In genomic region chr10:131997366-131998049, GRCh38 we compare ENCODE assay signal across 9 cellular contexts. TPM values are rescaled to one million over a fixed set of nuclear protein-coding genes. Genes with fewer than 3 reads are reported as not detected.
DNase-seq lines count a peak whose midpoint lies in the region; ATAC-seq and TF ChIP-seq lines count a peak whose summit lies in the region.
"Had no signal": no experiment of that assay in that cellular context is flagged by ENCODE, and none has a peak within 500 bp of the region (broad histone marks: within the 10 kb centered on the region; RNA-seq: fewer than 3 reads in every experiment).

No MANE protein-coding gene starts in this region.

- no peak for ATAC-seq in GM18907 (IDR thresholded peaks at IDR 0.05; ENCODE audit: unreplicated experiment)
- no peak for ATAC-seq in GM21717 (IDR thresholded peaks at IDR 0.05; ENCODE audit: unreplicated experiment)

- no peaks in the 10 kb centered on the region for H4K20me1 ChIP-seq in fibroblast of lung (ENCODE audit: control insufficient read depth, extremely low read depth, insufficient read depth, low read length)
- H4K20me1 ChIP-seq in osteoblast (ENCODE audit: insufficient read depth, low read length): no peaks in the 10 kb centered on the region

- H3K36me3 ChIP-seq in fibroblast of lung (ENCODE audit: control insufficient read depth, insufficient read depth, low read length) (no peaks in the 10 kb centered on the region), osteoblast (ENCODE audit: insufficient read depth, low read length) (no peaks in the 10 kb centered on the region)

- H3K9me3 Mint-ChIP-seq in activated T-helper 1 cell treated with anti-CD3 and anti-CD28 coated beads, Interleukin-12 subunit alpha, Interleukin-12 subunit beta, Interleukin-2, Interleukin-4 antibody, amounts not matched to agents 30 ng/mL and 10 ng/mL and 1 ng/mL, durations not matched to agents 14 hours and 24 hours and 36 hours: no peaks in the 10 kb centered on the region

- H3K27me3 ChIP-seq in fibroblast of lung (ENCODE audit: control insufficient read depth, insufficient read depth, low read length) (no peaks in the 10 kb centered on the region), osteoblast (ENCODE audit: insufficient read depth, low read length) (no peaks in the 10 kb centered on the region)

- H3K27ac ChIP-seq in fibroblast of lung (ENCODE audit: insufficient read depth, low read length): no peak overlapping the region
- no peak overlapping the region for H3K27ac ChIP-seq in osteoblast (ENCODE audit: low read depth, low read length)

- H3K4me1 Mint-ChIP-seq in activated T-helper 1 cell treated with anti-CD3 and anti-CD28 coated beads, Interleukin-12 subunit alpha, Interleukin-12 subunit beta, Interleukin-2, Interleukin-4 antibody, amounts not matched to agents 30 ng/mL and 10 ng/mL and 1 ng/mL, durations not matched to agents 14 hours and 24 hours and 36 hours (ENCODE audit: low read depth): no peaks in the 10 kb centered on the region

- DNase-seq in COLO668 (lab: John Stamatoyannopoulos, UW; ENCODE audit: unreplicated experiment) (peak; percentile 35), NCI-H748 treated with DMSO at 0.1 percent for 48 hours (lab: John Stamatoyannopoulos, UW) (peak; percentile 21), fibroblast of lung (ENCODE audit: low read depth in 2 of 2) (peak; percentile 44 to 91), osteoblast (ENCODE audit: insufficient read length, low spot score, missing footprints) (peak; percentile 86), NCI-H226 (no peak)
- DNase-seq in activated T-helper 1 cell treated with anti-CD3 and anti-CD28 coated beads, Interleukin-12 subunit alpha, Interleukin-12 subunit beta, Interleukin-2, Interleukin-4 antibody, amounts not matched to agents 30 ng/mL and 10 ng/mL and 1 ng/mL, durations not matched to agents 14 hours and 24 hours and 36 hours (ENCODE audit: low spot score): no peak
- DNase-seq: NCI-H187 had no signal

- H3K4me3 ChIP-seq in fibroblast of lung (replicated peaks in 1 of 4; ENCODE audit: control extremely low read depth in 1 of 4, insufficient read depth in 1 of 4, low read depth in 3 of 4, low read length in 4 of 4) (peak overlapping the region in 2 of 4 experiments; percentile 16 to 26), osteoblast (ENCODE audit: insufficient read depth, low read length) (peak overlapping the region; percentile 49)

- H3K36me3 Mint-ChIP-seq in activated T-helper 1 cell treated with anti-CD3 and anti-CD28 coated beads, Interleukin-12 subunit alpha, Interleukin-12 subunit beta, Interleukin-2, Interleukin-4 antibody, amounts not matched to agents 30 ng/mL and 10 ng/mL and 1 ng/mL, durations not matched to agents 14 hours and 24 hours and 36 hours (ENCODE audit: low read depth): no peaks in the 10 kb centered on the region

- no peak overlapping the region for H3K4me3 Mint-ChIP-seq in activated T-helper 1 cell treated with anti-CD3 and anti-CD28 coated beads, Interleukin-12 subunit alpha, Interleukin-12 subunit beta, Interleukin-2, Interleukin-4 antibody, amounts not matched to agents 30 ng/mL and 10 ng/mL and 1 ng/mL, durations not matched to agents 14 hours and 24 hours and 36 hours

- peaks cover 13% of the 10 kb centered on the region for H3K27me3 Mint-ChIP-seq in activated T-helper 1 cell treated with anti-CD3 and anti-CD28 coated beads, Interleukin-12 subunit alpha, Interleukin-12 subunit beta, Interleukin-2, Interleukin-4 antibody, amounts not matched to agents 30 ng/mL and 10 ng/mL and 1 ng/mL, durations not matched to agents 14 hours and 24 hours and 36 hours (ENCODE audit: insufficient read depth)

- H2AFZ ChIP-seq in fibroblast of lung (ENCODE audit: low read length) (peak overlapping the region; percentile 81), osteoblast (ENCODE audit: low read length) (peak overlapping the region; percentile 88)

- intact Hi-C loops in activated T-helper 1 cell treated with anti-CD3 and anti-CD28 coated beads, Interleukin-12 subunit alpha, Interleukin-12 subunit beta, Interleukin-2, Interleukin-4 antibody, amounts not matched to agents 30 ng/mL and 10 ng/mL and 1 ng/mL, durations not matched to agents 14 hours and 24 hours and 36 hours (cut with micrococcal nuclease): no loop called here

- H3K9ac ChIP-seq in fibroblast of lung (ENCODE audit: insufficient read depth, low read length): no peak overlapping the region

- H3K9me3 ChIP-seq in fibroblast of lung (ENCODE audit: control insufficient read depth, insufficient read depth, low read depth, low read length) (no peaks in the 10 kb centered on the region), osteoblast (ENCODE audit: low read depth, low read length) (no peaks in the 10 kb centered on the region)

- TF ChIP-seq CTCF in fibroblast of lung (conservative IDR thresholded peaks at IDR 0.05 in 1 of 2, IDR thresholded peaks at IDR 0.05 in 1 of 2; ENCODE audit: low read depth in 1 of 2, low read length in 2 of 2) (no peak), osteoblast (IDR thresholded peaks at IDR 0.05; ENCODE audit: extremely low read depth, low read depth, low read length) (no peak)

- H3K4me2 ChIP-seq in fibroblast of lung (ENCODE audit: extremely low read depth, insufficient read depth, low read length) (peak overlapping the region; percentile 75), osteoblast (ENCODE audit: insufficient read depth, low read length) (peak overlapping the region; percentile 58)

- no peaks in the 10 kb centered on the region for H3K79me2 ChIP-seq in fibroblast of lung (ENCODE audit: control insufficient read depth, insufficient read depth, low read length)
- no peaks in the 10 kb centered on the region for H3K79me2 ChIP-seq in osteoblast (ENCODE audit: insufficient read depth, low read length)

- H3K4me1 ChIP-seq in fibroblast of lung (ENCODE audit: control insufficient read depth, extremely low read depth, insufficient read depth, low read length) (peaks cover 4% of the 10 kb centered on the region), osteoblast (ENCODE audit: insufficient read depth, low read length) (no peaks in the 10 kb centered on the region)

- no peak overlapping the region for H3K27ac Mint-ChIP-seq in activated T-helper 1 cell treated with anti-CD3 and anti-CD28 coated beads, Interleukin-12 subunit alpha, Interleukin-12 subunit beta, Interleukin-2, Interleukin-4 antibody, amounts not matched to agents 30 ng/mL and 10 ng/mL and 1 ng/mL, durations not matched to agents 14 hours and 24 hours and 36 hours

RNA-seq across cellular contexts. Expression of gene BNIP3, which starts 15.8 kb away (rescaled TPM):
- 62.4 and 66.5 TPM in 2 replicates for total RNA-seq in fibroblast of lung
- 64.4 and 104 TPM in 2 replicates for polyA plus RNA-seq in fibroblast of lung
- 63.8 and 103 TPM in 2 replicates for polyA plus RNA-seq in fibroblast of lung (2012)
- polyA minus RNA-seq in fibroblast of lung (ENCODE audit: low replicate concordance): 8.4 and 12.1 TPM in 2 replicates
- total RNA-seq in osteoblast: 53.0 and 112 TPM in 2 replicates
- 43.0 and 48.9 TPM in 2 replicates for total RNA-seq in activated T-helper 1 cell treated with anti-CD3 and anti-CD28 coated beads, Interleukin-12 subunit alpha, Interleukin-12 subunit beta, Interleukin-2, Interleukin-4 antibody, amounts not matched to agents 30 ng/mL and 10 ng/mL and 1 ng/mL, durations not matched to agents 14 hours and 24 hours and 36 hours

Comparison
In these comparisons a context has a peak if more than half of its experiments do, and no peak if none do; other contexts are left out.
1. DNase-seq: peak in COLO668 (single experiment), NCI-H748 treated with DMSO at 0.1 percent for 48 hours (single experiment), fibroblast of lung (2 of 2) and osteoblast (single experiment); none in NCI-H226 (single experiment) and activated T-helper 1 cell treated with anti-CD3 and anti-CD28 coated beads, Interleukin-12 subunit alpha, Interleukin-12 subunit beta, Interleukin-2, Interleukin-4 antibody, amounts not matched to agents 30 ng/mL and 10 ng/mL and 1 ng/mL, durations not matched to agents 14 hours and 24 hours and 36 hours (single experiment).